ENCODE assay signal across 25 cellular contexts in genomic region chr18:23934863-23935262, GRCh38.
"Had no signal": no experiment of that assay in that cellular context is flagged by ENCODE, and none has a peak within 500 bp of the region (broad histone marks: within the 10 kb centered on the region; RNA-seq: fewer than 3 reads in every experiment).

No MANE protein-coding gene starts in this region.

- H3K27ac Mint-ChIP-seq: activated B cell treated with CpG ODN at 0.5 μM for 24 hours; activated naive CD4-positive, alpha-beta T cell treated with anti-CD3 and anti-CD28 coated beads, Interleukin-2, amount 50 U/mL, for 72 hours; T-helper 1 cell treated with Interleukin-12 subunit alpha and Interleukin-12 subunit beta and Interleukin-4 antibody, amounts not matched to agents 30 μg/mL and 1 μg/mL, for 36 hours had no signal

- ATAC-seq: activated naive CD4-positive, alpha-beta T cell treated with anti-CD3 and anti-CD28 coated beads, Interleukin-2, amount 50 U/mL, for 72 hours had no signal

- DNase-seq: activated B cell treated with CpG ODN at 0.5 μM for 24 hours; activated CD4-positive, alpha-beta memory T cell treated with anti-CD3 and anti-CD28 coated beads, Interleukin-2, amount 10 ng/mL, durations not matched to agents 7 days and 5 days; activated CD4-positive, alpha-beta T cell treated with anti-CD3 and anti-CD28 coated beads for 1 hour; activated CD4-positive, alpha-beta T cell treated with anti-CD3 and anti-CD28 coated beads, Interleukin-2, amount 50 U/mL, for 1 hour; activated CD8-positive, alpha-beta memory T cell treated with anti-CD3 and anti-CD28 coated beads, Interleukin-2, amount 50 U/mL, for 48 hours; activated T-cell treated with anti-CD3 and anti-CD28 coated beads, Interleukin-2, amount 50 U/mL, for 1 hour; brain microvascular endothelial cell; colonic mucosa; KG1; NCI-H1092 treated with DMSO at 0.1 percent for 48 hours; NCI-H1417 treated with DMSO at 0.1 percent for 48 hours; NCI-H1694; NCI-H2029; NCI-H2107; NCI-H2171 treated with DMSO at 0.1 percent for 48 hours; NCI-H226; NCI-H510A; NCI-H526 treated with DMSO at 0.1 percent for 48 hours; NK-92 treated with Interleukin-12 subunit alpha and Interleukin-12 subunit beta, amount 100 ng/mL, for 24 hours; Peyer's patch; Right ventricle myocardium superior; SJCRH30; T1000 had no signal

- H3K36me3 Mint-ChIP-seq: activated naive CD4-positive, alpha-beta T cell treated with anti-CD3 and anti-CD28 coated beads, Interleukin-2, amount 50 U/mL, for 72 hours had no signal

- H3K9me3 Mint-ChIP-seq: activated B cell treated with CpG ODN at 0.5 μM for 24 hours; T-helper 1 cell treated with Interleukin-12 subunit alpha and Interleukin-12 subunit beta and Interleukin-4 antibody, amounts not matched to agents 30 μg/mL and 1 μg/mL, for 36 hours had no signal

- H3K9me3 ChIP-seq: colonic mucosa, Peyer's patch, SJCRH30 had no signal

- H3K27me3 Mint-ChIP-seq: activated B cell treated with CpG ODN at 0.5 μM for 24 hours had no signal

- H3K4me3 Mint-ChIP-seq: activated B cell treated with CpG ODN at 0.5 μM for 24 hours; activated CD4-positive, alpha-beta memory T cell treated with anti-CD3 and anti-CD28 coated beads, Interleukin-2, amount 10 ng/mL, durations not matched to agents 7 days and 5 days had no signal
